2 cellular contexts compared by ENCODE assay signal in genomic region chr3:10334461-10334860, GRCh38.
TF ChIP-seq lines count a peak whose summit lies in the region.

No MANE protein-coding gene starts in this region.

TF ChIP-seq in GM12878, 131 proteins besides CTCF, POLR2A, EP300 and RAD21:
- TF ChIP-seq CEBPZ (IDR thresholded peaks at IDR 0.05; ENCODE audit: low read depth, low read length) (no peak), SPI1 (IDR thresholded peaks at IDR 0.05; ENCODE audit: borderline replicate concordance, insufficient read depth, low read depth, low read length) (no peak), MTA3 (IDR thresholded peaks at IDR 0.05; ENCODE audit: borderline replicate concordance, low read length) (no peak), SREBF1 (IDR thresholded peaks at IDR 0.05; ENCODE audit: low read length) (no peak), HSF1 (IDR thresholded peaks at IDR 0.05; ENCODE audit: low read depth, low read length) (no peak), TAF1 (IDR thresholded peaks at IDR 0.05; ENCODE audit: borderline replicate concordance, low read depth, low read length) (no peak), ZNF274 (IDR thresholded peaks at IDR 0.05; ENCODE audit: insufficient read depth, insufficient read length) (no peak), SMAD1 (IDR thresholded peaks at IDR 0.05; ENCODE audit: low read depth, partially characterized antibody) (no peak), CBX5 (IDR thresholded peaks at IDR 0.05; ENCODE audit: low read depth) (no peak), ETV6 (conservative IDR thresholded peaks at IDR 0.05 in 1 of 2, IDR thresholded peaks at IDR 0.05 in 1 of 2; ENCODE audit: borderline replicate concordance in 1 of 2, low read depth in 1 of 2) (no peak), YY1 (IDR thresholded peaks at IDR 0.05; ENCODE audit: low read depth, low read length) (no peak), ZNF622 (IDR thresholded peaks at IDR 0.05) (no peak), PAX5 (IDR thresholded peaks at IDR 0.05; ENCODE audit: borderline replicate concordance, low read depth, low read length) (no peak), LARP7 (IDR thresholded peaks at IDR 0.05) (no peak), GABPA (IDR thresholded peaks at IDR 0.05; ENCODE audit: low read depth) (no peak)
- TF ChIP-seq, protein P1, sequence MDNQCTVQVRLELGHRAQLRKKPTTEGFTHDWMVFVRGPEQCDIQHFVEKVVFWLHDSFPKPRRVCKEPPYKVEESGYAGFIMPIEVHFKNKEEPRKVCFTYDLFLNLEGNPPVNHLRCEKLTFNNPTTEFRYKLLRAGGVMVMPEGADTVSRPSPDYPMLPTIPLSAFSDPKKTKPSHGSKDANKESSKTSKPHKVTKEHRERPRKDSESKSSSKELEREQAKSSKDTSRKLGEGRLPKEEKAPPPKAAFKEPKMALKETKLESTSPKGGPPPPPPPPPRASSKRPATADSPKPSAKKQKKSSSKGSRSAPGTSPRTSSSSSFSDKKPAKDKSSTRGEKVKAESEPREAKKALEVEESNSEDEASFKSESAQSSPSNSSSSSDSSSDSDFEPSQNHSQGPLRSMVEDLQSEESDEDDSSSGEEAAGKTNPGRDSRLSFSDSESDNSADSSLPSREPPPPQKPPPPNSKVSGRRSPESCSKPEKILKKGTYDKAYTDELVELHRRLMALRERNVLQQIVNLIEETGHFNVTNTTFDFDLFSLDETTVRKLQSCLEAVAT (IDR thresholded peaks at IDR 0.05), result no peak

TF ChIP-seq in HepG2, 621 proteins besides CTCF, POLR2A, EP300 and RAD21:
- TF ChIP-seq, protein P2, sequence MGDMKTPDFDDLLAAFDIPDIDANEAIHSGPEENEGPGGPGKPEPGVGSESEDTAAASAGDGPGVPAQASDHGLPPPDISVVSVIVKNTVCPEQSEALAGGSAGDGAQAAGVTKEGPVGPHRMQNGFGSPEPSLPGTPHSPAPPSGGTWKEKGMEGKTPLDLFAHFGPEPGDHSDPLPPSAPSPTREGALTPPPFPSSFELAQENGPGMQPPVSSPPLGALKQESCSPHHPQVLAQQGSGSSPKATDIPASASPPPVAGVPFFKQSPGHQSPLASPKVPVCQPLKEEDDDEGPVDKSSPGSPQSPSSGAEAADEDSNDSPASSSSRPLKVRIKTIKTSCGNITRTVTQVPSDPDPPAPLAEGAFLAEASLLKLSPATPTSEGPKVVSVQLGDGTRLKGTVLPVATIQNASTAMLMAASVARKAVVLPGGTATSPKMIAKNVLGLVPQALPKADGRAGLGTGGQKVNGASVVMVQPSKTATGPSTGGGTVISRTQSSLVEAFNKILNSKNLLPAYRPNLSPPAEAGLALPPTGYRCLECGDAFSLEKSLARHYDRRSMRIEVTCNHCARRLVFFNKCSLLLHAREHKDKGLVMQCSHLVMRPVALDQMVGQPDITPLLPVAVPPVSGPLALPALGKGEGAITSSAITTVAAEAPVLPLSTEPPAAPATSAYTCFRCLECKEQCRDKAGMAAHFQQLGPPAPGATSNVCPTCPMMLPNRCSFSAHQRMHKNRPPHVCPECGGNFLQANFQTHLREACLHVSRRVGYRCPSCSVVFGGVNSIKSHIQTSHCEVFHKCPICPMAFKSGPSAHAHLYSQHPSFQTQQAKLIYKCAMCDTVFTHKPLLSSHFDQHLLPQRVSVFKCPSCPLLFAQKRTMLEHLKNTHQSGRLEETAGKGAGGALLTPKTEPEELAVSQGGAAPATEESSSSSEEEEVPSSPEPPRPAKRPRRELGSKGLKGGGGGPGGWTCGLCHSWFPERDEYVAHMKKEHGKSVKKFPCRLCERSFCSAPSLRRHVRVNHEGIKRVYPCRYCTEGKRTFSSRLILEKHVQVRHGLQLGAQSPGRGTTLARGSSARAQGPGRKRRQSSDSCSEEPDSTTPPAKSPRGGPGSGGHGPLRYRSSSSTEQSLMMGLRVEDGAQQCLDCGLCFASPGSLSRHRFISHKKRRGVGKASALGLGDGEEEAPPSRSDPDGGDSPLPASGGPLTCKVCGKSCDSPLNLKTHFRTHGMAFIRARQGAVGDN (CRISPR knock-in tag; IDR thresholded peaks at IDR 0.05), result peak; percentile 7; the same call in 1 of the 2 replicates
- TF ChIP-seq ZNF317 (CRISPR knock-in tag; IDR thresholded peaks at IDR 0.05), result no peak
- no peak for TF ChIP-seq NPAS2 (CRISPR knock-in tag; IDR thresholded peaks at IDR 0.05; ENCODE audit: borderline replicate concordance)
- TF ChIP-seq, protein P3, sequence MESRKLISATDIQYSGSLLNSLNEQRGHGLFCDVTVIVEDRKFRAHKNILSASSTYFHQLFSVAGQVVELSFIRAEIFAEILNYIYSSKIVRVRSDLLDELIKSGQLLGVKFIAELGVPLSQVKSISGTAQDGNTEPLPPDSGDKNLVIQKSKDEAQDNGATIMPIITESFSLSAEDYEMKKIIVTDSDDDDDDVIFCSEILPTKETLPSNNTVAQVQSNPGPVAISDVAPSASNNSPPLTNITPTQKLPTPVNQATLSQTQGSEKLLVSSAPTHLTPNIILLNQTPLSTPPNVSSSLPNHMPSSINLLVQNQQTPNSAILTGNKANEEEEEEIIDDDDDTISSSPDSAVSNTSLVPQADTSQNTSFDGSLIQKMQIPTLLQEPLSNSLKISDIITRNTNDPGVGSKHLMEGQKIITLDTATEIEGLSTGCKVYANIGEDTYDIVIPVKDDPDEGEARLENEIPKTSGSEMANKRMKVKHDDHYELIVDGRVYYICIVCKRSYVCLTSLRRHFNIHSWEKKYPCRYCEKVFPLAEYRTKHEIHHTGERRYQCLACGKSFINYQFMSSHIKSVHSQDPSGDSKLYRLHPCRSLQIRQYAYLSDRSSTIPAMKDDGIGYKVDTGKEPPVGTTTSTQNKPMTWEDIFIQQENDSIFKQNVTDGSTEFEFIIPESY (CRISPR knock-in tag; IDR thresholded peaks at IDR 0.05), result peak; percentile 98
- no peak for TF ChIP-seq MEF2D (CRISPR knock-in tag; IDR thresholded peaks at IDR 0.05)
- TF ChIP-seq XRCC5 (optimal IDR thresholded peaks at IDR 0.05; ENCODE audit: low read length), result peak; percentile 74
- no peak for TF ChIP-seq SMAD9 (CRISPR knock-in tag; IDR thresholded peaks at IDR 0.05)
- no peak for TF ChIP-seq HNRNPH1 (optimal IDR thresholded peaks at IDR 0.05; ENCODE audit: low read depth, low read length)
- TF ChIP-seq, protein P4, sequence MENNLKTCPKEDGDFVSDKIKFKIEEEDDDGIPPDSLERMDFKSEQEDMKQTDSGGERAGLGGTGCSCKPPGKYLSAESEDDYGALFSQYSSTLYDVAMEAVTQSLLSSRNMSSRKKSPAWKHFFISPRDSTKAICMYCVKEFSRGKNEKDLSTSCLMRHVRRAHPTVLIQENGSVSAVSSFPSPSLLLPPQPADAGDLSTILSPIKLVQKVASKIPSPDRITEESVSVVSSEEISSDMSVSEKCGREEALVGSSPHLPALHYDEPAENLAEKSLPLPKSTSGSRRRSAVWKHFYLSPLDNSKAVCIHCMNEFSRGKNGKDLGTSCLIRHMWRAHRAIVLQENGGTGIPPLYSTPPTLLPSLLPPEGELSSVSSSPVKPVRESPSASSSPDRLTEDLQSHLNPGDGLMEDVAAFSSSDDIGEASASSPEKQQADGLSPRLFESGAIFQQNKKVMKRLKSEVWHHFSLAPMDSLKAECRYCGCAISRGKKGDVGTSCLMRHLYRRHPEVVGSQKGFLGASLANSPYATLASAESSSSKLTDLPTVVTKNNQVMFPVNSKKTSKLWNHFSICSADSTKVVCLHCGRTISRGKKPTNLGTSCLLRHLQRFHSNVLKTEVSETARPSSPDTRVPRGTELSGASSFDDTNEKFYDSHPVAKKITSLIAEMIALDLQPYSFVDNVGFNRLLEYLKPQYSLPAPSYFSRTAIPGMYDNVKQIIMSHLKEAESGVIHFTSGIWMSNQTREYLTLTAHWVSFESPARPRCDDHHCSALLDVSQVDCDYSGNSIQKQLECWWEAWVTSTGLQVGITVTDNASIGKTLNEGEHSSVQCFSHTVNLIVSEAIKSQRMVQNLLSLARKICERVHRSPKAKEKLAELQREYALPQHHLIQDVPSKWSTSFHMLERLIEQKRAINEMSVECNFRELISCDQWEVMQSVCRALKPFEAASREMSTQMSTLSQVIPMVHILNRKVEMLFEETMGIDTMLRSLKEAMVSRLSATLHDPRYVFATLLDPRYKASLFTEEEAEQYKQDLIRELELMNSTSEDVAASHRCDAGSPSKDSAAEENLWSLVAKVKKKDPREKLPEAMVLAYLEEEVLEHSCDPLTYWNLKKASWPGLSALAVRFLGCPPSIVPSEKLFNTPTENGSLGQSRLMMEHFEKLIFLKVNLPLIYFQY (CRISPR knock-in tag; IDR thresholded peaks at IDR 0.05; ENCODE audit: borderline replicate concordance), result no peak
- no peak for TF ChIP-seq CERS6 (CRISPR knock-in tag; IDR thresholded peaks at IDR 0.05)
- TF ChIP-seq STAG1 (CRISPR knock-in tag; IDR thresholded peaks at IDR 0.05), result peak; percentile 56
- peak; percentile 10 for TF ChIP-seq TEAD3 (CRISPR knock-in tag; optimal IDR thresholded peaks at IDR 0.05; ENCODE audit: borderline replicate concordance)
- TF ChIP-seq THAP8 (CRISPR knock-in tag; IDR thresholded peaks at IDR 0.05; ENCODE audit: borderline replicate concordance), result no peak
- no peak for TF ChIP-seq PHF21A (CRISPR knock-in tag; IDR thresholded peaks at IDR 0.05)
- no peak for TF ChIP-seq ZNF724P (CRISPR knock-in tag; IDR thresholded peaks at IDR 0.05; ENCODE audit: borderline replicate concordance)
- no peak for TF ChIP-seq NFE2L1 (CRISPR knock-in tag; IDR thresholded peaks at IDR 0.05; ENCODE audit: borderline replicate concordance)
- no peak for TF ChIP-seq ZNF547 (CRISPR knock-in tag; IDR thresholded peaks at IDR 0.05)
TF ChIP-seq in HepG2: peak in this region for 5.
